Comparison of ENCODE assay signal across 23 cellular contexts in genomic region chr16:12517310-12517694, GRCh38.
"Had no signal": no experiment of that assay in that cellular context is flagged by ENCODE, and none has a peak within 500 bp of the region (broad histone marks: within the 10 kb centered on the region; RNA-seq: fewer than 3 reads in every experiment).

No MANE protein-coding gene starts in this region.

- H3K27ac ChIP-seq: ascending aorta, esophagus muscularis mucosa, foreskin keratinocyte, left lung, neutrophil, right lobe of liver, suprapubic skin, tibial artery had no signal

- ATAC-seq: foreskin keratinocyte; left lung; natural killer cell treated with Interleukin-12 subunit alpha and Interleukin-12 subunit beta and Interleukin-15 and Interleukin-18, amount 100 ng/mL, for 72 hours had no signal

- DNase-seq: activated CD4-positive, alpha-beta T cell treated with anti-CD3 and anti-CD28 coated beads for 4 hours; activated CD4-positive, alpha-beta T cell treated with anti-CD3 and anti-CD28 coated beads, Interleukin-2, amount 50 U/mL, for 4 hours; activated CD4-positive, CD25-positive, alpha-beta regulatory T cell; activated gamma-delta T cell; activated naive CD4-positive, alpha-beta T cell treated with anti-CD3 and anti-CD28 coated beads, Interleukin-2, amount 10 ng/mL, durations not matched to agents 7 days and 5 days; activated naive CD8-positive, alpha-beta T cell treated with anti-CD3 and anti-CD28 coated beads, Interleukin-2, amount 10 ng/mL, durations not matched to agents 7 days and 5 days; cortex of kidney; foreskin keratinocyte; heart right ventricle; kidney glomerular epithelial cell; left lung; stimulated activated CD4-positive, alpha-beta T cell treated with anti-CD3 and anti-CD28 coated beads, Interleukin-4, amount 100 ng/mL, for 1 hour; T-helper 1 cell; tibial artery had no signal

- H3K4me1 ChIP-seq: ascending aorta, esophagus muscularis mucosa, foreskin keratinocyte, left lung, right lobe of liver, suprapubic skin, tibial artery had no signal

- H3K9me3 ChIP-seq: ascending aorta, esophagus muscularis mucosa, heart right ventricle, left lung, mucosa of descending colon, neutrophil, right lobe of liver, suprapubic skin, tibial artery had no signal

- H3K27me3 Mint-ChIP-seq: activated naive CD4-positive, alpha-beta T cell treated with anti-CD3 and anti-CD28 coated beads, Interleukin-2, amount 10 ng/mL, durations not matched to agents 7 days and 5 days; activated naive CD8-positive, alpha-beta T cell treated with anti-CD3 and anti-CD28 coated beads, Interleukin-2, amount 10 ng/mL, durations not matched to agents 7 days and 5 days; natural killer cell treated with Interleukin-12 subunit alpha and Interleukin-12 subunit beta and Interleukin-15 and Interleukin-18, amount 100 ng/mL, for 72 hours had no signal

- H3K27me3 ChIP-seq: ascending aorta, esophagus muscularis mucosa, foreskin keratinocyte, heart right ventricle, left lung, neutrophil, right lobe of liver, suprapubic skin, tibial artery had no signal

- H3K9me3 Mint-ChIP-seq: activated naive CD4-positive, alpha-beta T cell treated with anti-CD3 and anti-CD28 coated beads, Interleukin-2, amount 10 ng/mL, durations not matched to agents 7 days and 5 days; activated naive CD8-positive, alpha-beta T cell treated with anti-CD3 and anti-CD28 coated beads, Interleukin-2, amount 10 ng/mL, durations not matched to agents 7 days and 5 days; brain; natural killer cell treated with Interleukin-12 subunit alpha and Interleukin-12 subunit beta and Interleukin-15 and Interleukin-18, amount 100 ng/mL, for 72 hours had no signal

- H3K36me3 ChIP-seq: ascending aorta, heart right ventricle, left lung, neutrophil, right lobe of liver, suprapubic skin, tibial artery had no signal

- H3K4me3 Mint-ChIP-seq: activated naive CD4-positive, alpha-beta T cell treated with anti-CD3 and anti-CD28 coated beads, Interleukin-2, amount 10 ng/mL, durations not matched to agents 7 days and 5 days; activated naive CD8-positive, alpha-beta T cell treated with anti-CD3 and anti-CD28 coated beads, Interleukin-2, amount 10 ng/mL, durations not matched to agents 7 days and 5 days; brain; natural killer cell treated with Interleukin-12 subunit alpha and Interleukin-12 subunit beta and Interleukin-15 and Interleukin-18, amount 100 ng/mL, for 72 hours had no signal

- H3K4me1 Mint-ChIP-seq: activated naive CD4-positive, alpha-beta T cell treated with anti-CD3 and anti-CD28 coated beads, Interleukin-2, amount 10 ng/mL, durations not matched to agents 7 days and 5 days; activated naive CD8-positive, alpha-beta T cell treated with anti-CD3 and anti-CD28 coated beads, Interleukin-2, amount 10 ng/mL, durations not matched to agents 7 days and 5 days had no signal

- H3K4me3 ChIP-seq: ascending aorta, esophagus muscularis mucosa, heart right ventricle, left lung, lung, mucosa of descending colon, right lobe of liver, suprapubic skin, tibial artery had no signal

- H3K36me3 Mint-ChIP-seq: activated naive CD4-positive, alpha-beta T cell treated with anti-CD3 and anti-CD28 coated beads, Interleukin-2, amount 10 ng/mL, durations not matched to agents 7 days and 5 days; activated naive CD8-positive, alpha-beta T cell treated with anti-CD3 and anti-CD28 coated beads, Interleukin-2, amount 10 ng/mL, durations not matched to agents 7 days and 5 days; brain; natural killer cell treated with Interleukin-12 subunit alpha and Interleukin-12 subunit beta and Interleukin-15 and Interleukin-18, amount 100 ng/mL, for 72 hours had no signal

- H3K27ac Mint-ChIP-seq: activated naive CD4-positive, alpha-beta T cell treated with anti-CD3 and anti-CD28 coated beads, Interleukin-2, amount 10 ng/mL, durations not matched to agents 7 days and 5 days; activated naive CD8-positive, alpha-beta T cell treated with anti-CD3 and anti-CD28 coated beads, Interleukin-2, amount 10 ng/mL, durations not matched to agents 7 days and 5 days; natural killer cell treated with Interleukin-12 subunit alpha and Interleukin-12 subunit beta and Interleukin-15 and Interleukin-18, amount 100 ng/mL, for 72 hours had no signal
